ENCODE assay signal across 1 cellular context in the genomic region with DNA sequence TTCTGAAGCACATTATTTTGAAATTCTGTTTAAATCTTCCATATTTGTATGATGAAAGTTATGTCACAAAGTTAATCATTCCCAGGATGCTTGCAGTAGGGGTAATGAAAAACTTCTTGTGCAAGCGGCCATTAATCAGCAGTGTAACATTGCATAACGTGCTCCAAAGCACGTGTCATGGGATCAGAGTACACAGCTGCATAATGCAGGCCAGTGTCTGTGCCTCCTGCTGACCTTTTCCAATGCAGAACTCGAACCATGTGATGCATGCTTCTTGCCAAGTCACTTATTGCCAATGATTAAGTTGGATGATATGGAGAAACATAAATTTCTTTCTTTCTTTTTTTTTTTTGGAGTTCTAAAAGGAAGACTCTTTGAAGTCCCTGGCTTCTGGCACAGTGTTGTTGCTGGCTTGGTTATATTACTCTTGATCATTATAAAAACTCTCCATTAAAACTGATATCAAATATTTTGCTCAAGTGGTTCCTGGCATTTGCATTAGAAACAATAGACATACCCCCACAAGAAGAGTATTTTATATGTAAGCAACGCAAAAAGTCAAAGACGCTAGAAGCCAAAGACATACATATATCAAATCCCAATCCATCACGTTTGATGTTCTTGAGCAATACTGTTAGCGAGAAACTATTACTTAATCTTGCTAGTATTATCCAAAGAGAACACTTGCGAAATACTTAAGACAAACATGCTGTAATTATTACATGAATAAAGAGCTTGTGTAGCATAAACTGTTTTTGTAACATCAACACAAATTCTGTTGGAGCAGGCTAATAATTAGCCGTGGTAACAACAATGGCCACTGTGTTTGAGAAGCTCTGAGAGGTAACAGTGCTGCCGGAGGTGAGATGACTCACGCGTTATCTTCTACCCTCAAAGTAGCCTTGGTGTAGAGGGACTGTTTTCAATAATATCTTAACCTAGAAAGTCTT.
TF ChIP-seq lines count a peak whose summit lies in the region.

No MANE protein-coding gene starts in this region.

TF ChIP-seq in K562, 482 proteins besides CTCF, POLR2A, EP300 and RAD21 (continued from another document):
- no peak for TF ChIP-seq TCF7 (IDR thresholded peaks at IDR 0.05; ENCODE audit: borderline replicate concordance)
- TF ChIP-seq TRIM24 (IDR thresholded peaks at IDR 0.05): peak; percentile 68 to 79; a peak in 3 of 4 replicates
TF ChIP-seq in K562: peak in this region for 83.
